In genomic region chr16:54873081-54873480, GRCh38 we compare ENCODE assay signal across 14 cellular contexts. TPM values are rescaled to one million over a fixed set of nuclear protein-coding genes. Genes with fewer than 3 reads are reported as not detected.
"Had no signal": no experiment of that assay in that cellular context is flagged by ENCODE, and none has a peak within 500 bp of the region (broad histone marks: within the 10 kb centered on the region; RNA-seq: fewer than 3 reads in every experiment).

No MANE protein-coding gene starts in this region.

- H3K9me3 ChIP-seq: tibial artery, uterus had no signal

- H3K27me3 Mint-ChIP-seq: activated CD4-positive, alpha-beta T cell treated with anti-CD3 and anti-CD28 coated beads, Interleukin-2, amount 10 ng/mL, durations not matched to agents 24 days and 14 days had no signal

- H3K4me1 Mint-ChIP-seq: activated B cell treated with CpG ODN at 0.5 μM for 24 hours; activated CD4-positive, alpha-beta T cell treated with anti-CD3 and anti-CD28 coated beads, Interleukin-2, amount 10 ng/mL, durations not matched to agents 24 days and 14 days; natural killer cell; stimulated activated naive B cell treated with anti-CD40 and anti-IgM and Interleukin-4, amounts not matched to agents 10 μg/mL and 1 μg/mL and 100 μg/mL, for 72 hours had no signal

- H3K27me3 ChIP-seq: left lung, tibial artery, uterus had no signal

- H3K36me3 ChIP-seq: left lung, tibial artery, uterus had no signal

- ATAC-seq: left lung; natural killer cell; stimulated activated naive B cell treated with anti-CD40 and anti-IgM and Interleukin-4, amounts not matched to agents 10 μg/mL and 1 μg/mL and 100 μg/mL, for 72 hours had no signal

- DNase-seq: activated B cell treated with CpG ODN at 0.5 μM for 24 hours; activated CD4-positive, alpha-beta T cell treated with anti-CD3 and anti-CD28 coated beads, Interleukin-2, amount 10 ng/mL, durations not matched to agents 24 days and 14 days; activated gamma-delta T cell treated with Interleukin-2 at 50 U/mL for 16 hours; dermis blood vessel endothelial cell; left lung; natural killer cell; stimulated activated CD4-positive, alpha-beta T cell treated with anti-CD3 and anti-CD28 coated beads, Interleukin-4, amount 100 ng/mL, for 1 hour; stimulated activated naive B cell treated with anti-CD40 and anti-IgM and Interleukin-4, amounts not matched to agents 10 μg/mL and 1 μg/mL and 100 μg/mL, for 72 hours; tibial artery; uterus had no signal

- H3K27ac ChIP-seq: left lung, tibial artery, uterus had no signal

- H3K36me3 Mint-ChIP-seq: activated naive CD8-positive, alpha-beta T cell; natural killer cell had no signal

- H3K4me3 ChIP-seq: left lung, tibial artery, uterus had no signal

- H3K27ac Mint-ChIP-seq: activated B cell treated with CpG ODN at 0.5 μM for 24 hours; activated CD4-positive, alpha-beta T cell treated with anti-CD3 and anti-CD28 coated beads, Interleukin-2, amount 10 ng/mL, durations not matched to agents 24 days and 14 days; activated naive CD8-positive, alpha-beta T cell; natural killer cell; stimulated activated naive B cell treated with anti-CD40 and anti-IgM and Interleukin-4, amounts not matched to agents 10 μg/mL and 1 μg/mL and 100 μg/mL, for 72 hours; T-helper 1 cell treated with Interleukin-12 subunit alpha and Interleukin-12 subunit beta and Interleukin-4 antibody, amounts not matched to agents 30 μg/mL and 1 μg/mL, for 36 hours had no signal

- FAIRE-seq: islet of Langerhans, TTC549 had no signal

- H3K4me3 Mint-ChIP-seq: activated B cell treated with CpG ODN at 0.5 μM for 24 hours; activated CD4-positive, alpha-beta T cell treated with anti-CD3 and anti-CD28 coated beads, Interleukin-2, amount 10 ng/mL, durations not matched to agents 24 days and 14 days; activated naive CD8-positive, alpha-beta T cell; natural killer cell; stimulated activated naive B cell treated with anti-CD40 and anti-IgM and Interleukin-4, amounts not matched to agents 10 μg/mL and 1 μg/mL and 100 μg/mL, for 72 hours; T-helper 1 cell treated with Interleukin-12 subunit alpha and Interleukin-12 subunit beta and Interleukin-4 antibody, amounts not matched to agents 30 μg/mL and 1 μg/mL, for 36 hours had no signal

- H3K4me1 ChIP-seq: left lung, tibial artery, uterus had no signal

RNA-seq across cellular contexts. Expression of gene IRX5, which starts 57.6 kb away (rescaled TPM):
- total RNA-seq: activated B cell treated with CpG ODN at 0.5 μM for 24 hours, natural killer cell had no signal
